In genomic region chr11:104705475-104706195, GRCh38 we compare ENCODE assay signal across 8 cellular contexts.
DNase-seq lines count a peak whose midpoint lies in the region; ATAC-seq and TF ChIP-seq lines count a peak whose summit lies in the region.

No MANE protein-coding gene starts in this region.

- POLR2A ChIA-PET in HEK293T (lab: Yijun Ruan, JAX), result no interaction called here

- no peak for TF ChIP-seq CTCF in endodermal cell (conservative IDR thresholded peaks at IDR 0.05)

- peak; percentile 75 for DNase-seq in DMS53 (lab: John Stamatoyannopoulos, UW)
- DNase-seq in activated CD4-positive, alpha-beta T cell treated with anti-CD3 and anti-CD28 coated beads, Interleukin-2, amount 50 U/mL, for 4 hours, result peak; percentile 56 to 63
- peak; percentile 65 to 70 (median 66) for DNase-seq in effector memory CD8-positive, alpha-beta T cell
- peak; percentile 51 for DNase-seq in sciatic nerve (ENCODE audit: low spot score)
- DNase-seq in HEK293T (ENCODE audit: extremely low spot score), result no peak
- no peak for DNase-seq in endodermal cell

- no peaks in the 10 kb centered on the region for H3K27me3 ChIP-seq in endodermal cell (ENCODE audit: control insufficient read depth, insufficient read depth, low read length, poor library complexity, severe bottlenecking)

- peaks cover 5% of the 10 kb centered on the region for H3K9me3 ChIP-seq in KOPT-K1 (ENCODE audit: insufficient read depth, low read length, poor library complexity, severe bottlenecking)
- H3K9me3 ChIP-seq in endodermal cell (ENCODE audit: control insufficient read depth, low read length), result no peaks in the 10 kb centered on the region

- H3K27ac ChIP-seq in KOPT-K1 (ENCODE audit: low read depth, low read length, poor library complexity, severe bottlenecking) (peak overlapping the region; percentile 82), endodermal cell (ENCODE audit: low read depth, low read length) (no peak overlapping the region)

- H3K4me3 ChIP-seq in endodermal cell (ENCODE audit: low read length), result no peak overlapping the region

- H3K4me1 ChIP-seq in endodermal cell (ENCODE audit: control insufficient read depth, insufficient read depth, low read length), result no peaks in the 10 kb centered on the region

- intact Hi-C loops in sciatic nerve (cut with DNase I), result no loop called here

- no peak overlapping the region for H3K9ac ChIP-seq in endodermal cell (ENCODE audit: extremely low read depth, low read length, poor library complexity, severe bottlenecking)

- H3K36me3 Mint-ChIP-seq in effector memory CD8-positive, alpha-beta T cell (ENCODE audit: insufficient read depth), result peaks cover 13% of the 10 kb centered on the region
- H3K36me3 Mint-ChIP-seq in endodermal cell (ENCODE audit: low read depth), result no peaks in the 10 kb centered on the region

- peak; percentile 99 for ATAC-seq in GM21528 (IDR thresholded peaks at IDR 0.05; ENCODE audit: low FRiP score, unreplicated experiment)
- peak; percentile 98 for ATAC-seq in effector memory CD8-positive, alpha-beta T cell (replicated peaks)
- ATAC-seq in sciatic nerve, result peak; percentile 83

- peaks cover 33 to 46% of the 10 kb centered on the region in 2 donors for H3K4me1 Mint-ChIP-seq in effector memory CD8-positive, alpha-beta T cell (ENCODE audit: low read depth in 2 of 2)
- no peaks in the 10 kb centered on the region for H3K4me1 Mint-ChIP-seq in endodermal cell

- H3K9me3 Mint-ChIP-seq in effector memory CD8-positive, alpha-beta T cell, result no peaks in the 10 kb centered on the region
- H3K9me3 Mint-ChIP-seq in endodermal cell, result no peaks in the 10 kb centered on the region

- CTCF ChIA-PET in HEK293T (lab: Yijun Ruan, JAX), result no interaction called here

- H3K27ac Mint-ChIP-seq in effector memory CD8-positive, alpha-beta T cell, result peak overlapping the region; percentile 95 to 99
- no peak overlapping the region for H3K27ac Mint-ChIP-seq in endodermal cell

- 83 to 90% methylated on average over 1 to 4 of the region's 4 CpGs for WGBS in endodermal cell (ENCODE audit: insufficient coverage in 1 of 2, insufficient read length in 1 of 2), 2 experiments

- no peaks in the 10 kb centered on the region for H3K27me3 Mint-ChIP-seq in effector memory CD8-positive, alpha-beta T cell
- H3K27me3 Mint-ChIP-seq in endodermal cell (ENCODE audit: insufficient read depth), result no peaks in the 10 kb centered on the region

- no peaks in the 10 kb centered on the region for H3K36me3 ChIP-seq in KOPT-K1 (ENCODE audit: insufficient read depth, low read length)
- H3K36me3 ChIP-seq in endodermal cell (ENCODE audit: control insufficient read depth, insufficient read depth, low read length), result no peaks in the 10 kb centered on the region

- peak overlapping the region; percentile 74 to 82 for H3K4me3 Mint-ChIP-seq in effector memory CD8-positive, alpha-beta T cell
- no peak overlapping the region for H3K4me3 Mint-ChIP-seq in endodermal cell

TF ChIP-seq in HEK293T, 16 proteins besides CTCF, POLR2A, EP300 and RAD21:
- TF ChIP-seq SUZ12 (IDR thresholded peaks at IDR 0.05), result no peak
- TF ChIP-seq PKNOX1 (IDR thresholded peaks at IDR 0.05), result no peak
- TF ChIP-seq FOXK2 (IDR thresholded peaks at IDR 0.05), result no peak
- no peak for TF ChIP-seq BHLHE40 (IDR thresholded peaks at IDR 0.05; ENCODE audit: borderline replicate concordance)
- no peak for TF ChIP-seq LEF1 (IDR thresholded peaks at IDR 0.05; ENCODE audit: borderline replicate concordance)

Comparison
In these comparisons a context has a peak if more than half of its experiments do, and no peak if none do; other contexts are left out.
1. DNase-seq: peak in DMS53 (single experiment), activated CD4-positive, alpha-beta T cell treated with anti-CD3 and anti-CD28 coated beads, Interleukin-2, amount 50 U/mL, for 4 hours (2 of 2), effector memory CD8-positive, alpha-beta T cell (3 of 3) and sciatic nerve (single experiment); none in HEK293T (single experiment) and endodermal cell (single experiment).
2. Peak in every context shown above with its lines, with median percentiles within 50 percentile points of each other: ATAC-seq.